1 cellular context compared by ENCODE assay signal in the genomic region with DNA sequence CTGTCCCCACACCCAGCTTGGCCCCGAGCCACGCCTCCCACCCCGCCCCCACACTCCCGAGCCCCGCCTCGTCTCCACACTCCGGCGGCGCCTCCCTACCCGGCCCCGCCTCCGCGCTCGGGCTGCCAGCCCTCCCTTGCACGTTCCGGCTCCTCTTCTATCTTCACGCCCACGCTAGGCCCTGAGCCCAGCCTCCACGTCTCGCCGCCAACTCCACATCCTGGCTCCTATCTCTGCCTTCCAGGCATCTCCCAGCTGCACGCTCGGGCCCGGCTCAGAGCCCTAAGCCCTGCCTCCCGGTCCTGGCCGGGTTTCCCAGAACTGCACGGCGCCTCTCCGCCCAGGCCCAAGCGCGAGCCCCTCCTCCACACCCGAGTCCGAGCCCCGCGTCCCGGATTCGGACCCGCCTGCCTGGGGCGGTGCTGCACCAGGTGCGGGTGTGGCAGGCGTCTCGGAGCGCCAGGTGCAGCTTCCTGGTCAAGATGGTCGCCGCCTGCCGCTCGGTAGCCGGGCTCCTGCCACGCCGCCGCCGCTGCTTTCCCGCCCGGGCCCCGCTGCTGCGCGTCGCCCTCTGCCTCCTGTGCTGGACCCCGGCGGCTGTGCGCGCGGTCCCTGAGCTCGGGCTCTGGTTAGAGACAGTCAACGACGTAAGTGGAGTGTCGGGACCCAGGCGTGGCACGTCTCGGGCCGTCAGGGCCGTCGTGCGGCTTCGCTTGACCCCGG.
A peak's percentile ranks its signal among the peaks of the same experiment; 100 is the strongest.
TF ChIP-seq lines count a peak whose summit lies in the region.

A gene with protein sequence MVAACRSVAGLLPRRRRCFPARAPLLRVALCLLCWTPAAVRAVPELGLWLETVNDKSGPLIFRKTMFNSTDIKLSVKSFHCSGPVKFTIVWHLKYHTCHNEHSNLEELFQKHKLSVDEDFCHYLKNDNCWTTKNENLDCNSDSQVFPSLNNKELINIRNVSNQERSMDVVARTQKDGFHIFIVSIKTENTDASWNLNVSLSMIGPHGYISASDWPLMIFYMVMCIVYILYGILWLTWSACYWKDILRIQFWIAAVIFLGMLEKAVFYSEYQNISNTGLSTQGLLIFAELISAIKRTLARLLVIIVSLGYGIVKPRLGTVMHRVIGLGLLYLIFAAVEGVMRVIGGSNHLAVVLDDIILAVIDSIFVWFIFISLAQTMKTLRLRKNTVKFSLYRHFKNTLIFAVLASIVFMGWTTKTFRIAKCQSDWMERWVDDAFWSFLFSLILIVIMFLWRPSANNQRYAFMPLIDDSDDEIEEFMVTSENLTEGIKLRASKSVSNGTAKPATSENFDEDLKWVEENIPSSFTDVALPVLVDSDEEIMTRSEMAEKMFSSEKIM (plus strand): TSS at position 160 of the 723 bp plus-strand sequence. CDS start 323 bp downstream, at position 483.

TF ChIP-seq in HepG2, 621 proteins besides CTCF, POLR2A, EP300 and RAD21 (continued from another document and continues in another):
- TF ChIP-seq, protein P1, sequence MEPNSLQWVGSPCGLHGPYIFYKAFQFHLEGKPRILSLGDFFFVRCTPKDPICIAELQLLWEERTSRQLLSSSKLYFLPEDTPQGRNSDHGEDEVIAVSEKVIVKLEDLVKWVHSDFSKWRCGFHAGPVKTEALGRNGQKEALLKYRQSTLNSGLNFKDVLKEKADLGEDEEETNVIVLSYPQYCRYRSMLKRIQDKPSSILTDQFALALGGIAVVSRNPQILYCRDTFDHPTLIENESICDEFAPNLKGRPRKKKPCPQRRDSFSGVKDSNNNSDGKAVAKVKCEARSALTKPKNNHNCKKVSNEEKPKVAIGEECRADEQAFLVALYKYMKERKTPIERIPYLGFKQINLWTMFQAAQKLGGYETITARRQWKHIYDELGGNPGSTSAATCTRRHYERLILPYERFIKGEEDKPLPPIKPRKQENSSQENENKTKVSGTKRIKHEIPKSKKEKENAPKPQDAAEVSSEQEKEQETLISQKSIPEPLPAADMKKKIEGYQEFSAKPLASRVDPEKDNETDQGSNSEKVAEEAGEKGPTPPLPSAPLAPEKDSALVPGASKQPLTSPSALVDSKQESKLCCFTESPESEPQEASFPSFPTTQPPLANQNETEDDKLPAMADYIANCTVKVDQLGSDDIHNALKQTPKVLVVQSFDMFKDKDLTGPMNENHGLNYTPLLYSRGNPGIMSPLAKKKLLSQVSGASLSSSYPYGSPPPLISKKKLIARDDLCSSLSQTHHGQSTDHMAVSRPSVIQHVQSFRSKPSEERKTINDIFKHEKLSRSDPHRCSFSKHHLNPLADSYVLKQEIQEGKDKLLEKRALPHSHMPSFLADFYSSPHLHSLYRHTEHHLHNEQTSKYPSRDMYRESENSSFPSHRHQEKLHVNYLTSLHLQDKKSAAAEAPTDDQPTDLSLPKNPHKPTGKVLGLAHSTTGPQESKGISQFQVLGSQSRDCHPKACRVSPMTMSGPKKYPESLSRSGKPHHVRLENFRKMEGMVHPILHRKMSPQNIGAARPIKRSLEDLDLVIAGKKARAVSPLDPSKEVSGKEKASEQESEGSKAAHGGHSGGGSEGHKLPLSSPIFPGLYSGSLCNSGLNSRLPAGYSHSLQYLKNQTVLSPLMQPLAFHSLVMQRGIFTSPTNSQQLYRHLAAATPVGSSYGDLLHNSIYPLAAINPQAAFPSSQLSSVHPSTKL (CRISPR knock-in tag; IDR thresholded peaks at IDR 0.05) = peak; percentile 56; the same call in 1 of the 2 replicates
- TF ChIP-seq, protein P2, sequence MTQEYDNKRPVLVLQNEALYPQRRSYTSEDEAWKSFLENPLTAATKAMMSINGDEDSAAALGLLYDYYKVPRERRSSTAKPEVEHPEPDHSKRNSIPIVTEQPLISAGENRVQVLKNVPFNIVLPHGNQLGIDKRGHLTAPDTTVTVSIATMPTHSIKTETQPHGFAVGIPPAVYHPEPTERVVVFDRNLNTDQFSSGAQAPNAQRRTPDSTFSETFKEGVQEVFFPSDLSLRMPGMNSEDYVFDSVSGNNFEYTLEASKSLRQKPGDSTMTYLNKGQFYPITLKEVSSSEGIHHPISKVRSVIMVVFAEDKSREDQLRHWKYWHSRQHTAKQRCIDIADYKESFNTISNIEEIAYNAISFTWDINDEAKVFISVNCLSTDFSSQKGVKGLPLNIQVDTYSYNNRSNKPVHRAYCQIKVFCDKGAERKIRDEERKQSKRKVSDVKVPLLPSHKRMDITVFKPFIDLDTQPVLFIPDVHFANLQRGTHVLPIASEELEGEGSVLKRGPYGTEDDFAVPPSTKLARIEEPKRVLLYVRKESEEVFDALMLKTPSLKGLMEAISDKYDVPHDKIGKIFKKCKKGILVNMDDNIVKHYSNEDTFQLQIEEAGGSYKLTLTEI (CRISPR knock-in tag; conservative IDR thresholded peaks at IDR 0.05) = no peak
- TF ChIP-seq ZNF564 (CRISPR knock-in tag; IDR thresholded peaks at IDR 0.05) (peak; percentile 81), ZNF234 (CRISPR knock-in tag; conservative IDR thresholded peaks at IDR 0.05) (0 out of 2 replicates have a peak, but pooled peaks have one; percentile 24), ZNF274 (CRISPR knock-in tag; IDR thresholded peaks at IDR 0.05) (peak; percentile 59; the same call in 1 of the 2 replicates), ZNF782 (CRISPR knock-in tag; IDR thresholded peaks at IDR 0.05; ENCODE audit: borderline replicate concordance) (peak; percentile 80; the same call in 1 of the 2 replicates), ZSCAN21 (CRISPR knock-in tag; IDR thresholded peaks at IDR 0.05; ENCODE audit: borderline replicate concordance) (peak; percentile 26; the same call in 1 of the 2 replicates), ZNF562 (CRISPR knock-in tag; IDR thresholded peaks at IDR 0.05; ENCODE audit: borderline replicate concordance) (no peak), ZFAT (CRISPR knock-in tag; conservative IDR thresholded peaks at IDR 0.05) (0 out of 2 replicates have a peak, but pooled peaks have one; percentile 31), SIX1 (CRISPR knock-in tag; IDR thresholded peaks at IDR 0.05; ENCODE audit: borderline replicate concordance) (peak; percentile 48; the same call in 1 of the 2 replicates), FOXO1 (CRISPR knock-in tag; IDR thresholded peaks at IDR 0.05) (no peak), ZNF550 (CRISPR knock-in tag; IDR thresholded peaks at IDR 0.05; ENCODE audit: borderline replicate concordance) (no peak), TOE1 (CRISPR knock-in tag; IDR thresholded peaks at IDR 0.05) (0 out of 2 replicates have a peak, but pooled peaks have one; percentile 35), KMT2B (CRISPR knock-in tag; IDR thresholded peaks at IDR 0.05) (no peak; the same call in 1 of the 2 replicates), NR2C2 (CRISPR knock-in tag; IDR thresholded peaks at IDR 0.05; ENCODE audit: borderline replicate concordance) (0 out of 2 replicates have a peak, but pooled peaks have one; percentile 41), ZSCAN25 (CRISPR knock-in tag; IDR thresholded peaks at IDR 0.05) (peak; percentile 54; the same call in 1 of the 2 replicates), MTA1 (CRISPR knock-in tag; IDR thresholded peaks at IDR 0.05; ENCODE audit: borderline replicate concordance) (peak; percentile 95), SATB2 (CRISPR knock-in tag; IDR thresholded peaks at IDR 0.05) (0 out of 2 replicates have a peak, but pooled peaks have one; percentile 39), ZFP36L2 (CRISPR knock-in tag; IDR thresholded peaks at IDR 0.05) (no peak; the same call in 1 of the 2 replicates), RBAK (CRISPR knock-in tag; IDR thresholded peaks at IDR 0.05) (0 out of 2 replicates have a peak, but pooled peaks have one; percentile 60), ZSCAN20 (CRISPR knock-in tag; IDR thresholded peaks at IDR 0.05; ENCODE audit: borderline replicate concordance) (peak; percentile 47; the same call in 1 of the 2 replicates), FOXA1 (IDR thresholded peaks at IDR 0.05) (no peak), FOXA1 (CRISPR knock-in tag; IDR thresholded peaks at IDR 0.05) (no peak; the same call in 1 of the 2 replicates), HNRNPK (IDR thresholded peaks at IDR 0.05; ENCODE audit: low read depth, low read length, poor library complexity, severe bottlenecking) (peak; percentile 57), ZBTB21 (CRISPR knock-in tag; IDR thresholded peaks at IDR 0.05) (0 out of 2 replicates have a peak, but pooled peaks have one; percentile 22), LCORL (IDR thresholded peaks at IDR 0.05) (no peak), LCORL (CRISPR knock-in tag; IDR thresholded peaks at IDR 0.05) (peak; percentile 78; the same call in 1 of the 2 replicates)
- TF ChIP-seq, protein P3, sequence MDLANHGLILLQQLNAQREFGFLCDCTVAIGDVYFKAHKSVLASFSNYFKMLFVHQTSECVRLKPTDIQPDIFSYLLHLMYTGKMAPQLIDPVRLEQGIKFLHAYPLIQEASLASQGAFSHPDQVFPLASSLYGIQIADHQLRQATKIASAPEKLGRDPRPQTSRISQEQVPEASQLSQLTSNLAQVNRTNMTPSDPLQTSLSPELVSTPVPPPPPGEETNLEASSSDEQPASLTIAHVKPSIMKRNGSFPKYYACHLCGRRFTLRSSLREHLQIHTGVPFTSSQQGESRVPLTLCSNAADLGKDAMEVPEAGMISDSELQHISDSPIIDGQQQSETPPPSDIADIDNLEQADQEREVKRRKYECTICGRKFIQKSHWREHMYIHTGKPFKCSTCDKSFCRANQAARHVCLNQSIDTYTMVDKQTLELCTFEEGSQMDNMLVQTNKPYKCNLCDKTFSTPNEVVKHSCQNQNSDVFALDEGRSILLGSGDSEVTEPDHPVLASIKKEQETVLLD (CRISPR knock-in tag; IDR thresholded peaks at IDR 0.05; ENCODE audit: low read depth) = no peak
- TF ChIP-seq, protein P4, sequence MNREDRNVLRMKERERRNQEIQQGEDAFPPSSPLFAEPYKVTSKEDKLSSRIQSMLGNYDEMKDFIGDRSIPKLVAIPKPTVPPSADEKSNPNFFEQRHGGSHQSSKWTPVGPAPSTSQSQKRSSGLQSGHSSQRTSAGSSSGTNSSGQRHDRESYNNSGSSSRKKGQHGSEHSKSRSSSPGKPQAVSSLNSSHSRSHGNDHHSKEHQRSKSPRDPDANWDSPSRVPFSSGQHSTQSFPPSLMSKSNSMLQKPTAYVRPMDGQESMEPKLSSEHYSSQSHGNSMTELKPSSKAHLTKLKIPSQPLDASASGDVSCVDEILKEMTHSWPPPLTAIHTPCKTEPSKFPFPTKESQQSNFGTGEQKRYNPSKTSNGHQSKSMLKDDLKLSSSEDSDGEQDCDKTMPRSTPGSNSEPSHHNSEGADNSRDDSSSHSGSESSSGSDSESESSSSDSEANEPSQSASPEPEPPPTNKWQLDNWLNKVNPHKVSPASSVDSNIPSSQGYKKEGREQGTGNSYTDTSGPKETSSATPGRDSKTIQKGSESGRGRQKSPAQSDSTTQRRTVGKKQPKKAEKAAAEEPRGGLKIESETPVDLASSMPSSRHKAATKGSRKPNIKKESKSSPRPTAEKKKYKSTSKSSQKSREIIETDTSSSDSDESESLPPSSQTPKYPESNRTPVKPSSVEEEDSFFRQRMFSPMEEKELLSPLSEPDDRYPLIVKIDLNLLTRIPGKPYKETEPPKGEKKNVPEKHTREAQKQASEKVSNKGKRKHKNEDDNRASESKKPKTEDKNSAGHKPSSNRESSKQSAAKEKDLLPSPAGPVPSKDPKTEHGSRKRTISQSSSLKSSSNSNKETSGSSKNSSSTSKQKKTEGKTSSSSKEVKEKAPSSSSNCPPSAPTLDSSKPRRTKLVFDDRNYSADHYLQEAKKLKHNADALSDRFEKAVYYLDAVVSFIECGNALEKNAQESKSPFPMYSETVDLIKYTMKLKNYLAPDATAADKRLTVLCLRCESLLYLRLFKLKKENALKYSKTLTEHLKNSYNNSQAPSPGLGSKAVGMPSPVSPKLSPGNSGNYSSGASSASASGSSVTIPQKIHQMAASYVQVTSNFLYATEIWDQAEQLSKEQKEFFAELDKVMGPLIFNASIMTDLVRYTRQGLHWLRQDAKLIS (CRISPR knock-in tag; IDR thresholded peaks at IDR 0.05) = no peak
- TF ChIP-seq, protein P5, sequence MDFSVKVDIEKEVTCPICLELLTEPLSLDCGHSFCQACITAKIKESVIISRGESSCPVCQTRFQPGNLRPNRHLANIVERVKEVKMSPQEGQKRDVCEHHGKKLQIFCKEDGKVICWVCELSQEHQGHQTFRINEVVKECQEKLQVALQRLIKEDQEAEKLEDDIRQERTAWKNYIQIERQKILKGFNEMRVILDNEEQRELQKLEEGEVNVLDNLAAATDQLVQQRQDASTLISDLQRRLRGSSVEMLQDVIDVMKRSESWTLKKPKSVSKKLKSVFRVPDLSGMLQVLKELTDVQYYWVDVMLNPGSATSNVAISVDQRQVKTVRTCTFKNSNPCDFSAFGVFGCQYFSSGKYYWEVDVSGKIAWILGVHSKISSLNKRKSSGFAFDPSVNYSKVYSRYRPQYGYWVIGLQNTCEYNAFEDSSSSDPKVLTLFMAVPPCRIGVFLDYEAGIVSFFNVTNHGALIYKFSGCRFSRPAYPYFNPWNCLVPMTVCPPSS (IDR thresholded peaks at IDR 0.05) = no peak
- TF ChIP-seq, protein P6, sequence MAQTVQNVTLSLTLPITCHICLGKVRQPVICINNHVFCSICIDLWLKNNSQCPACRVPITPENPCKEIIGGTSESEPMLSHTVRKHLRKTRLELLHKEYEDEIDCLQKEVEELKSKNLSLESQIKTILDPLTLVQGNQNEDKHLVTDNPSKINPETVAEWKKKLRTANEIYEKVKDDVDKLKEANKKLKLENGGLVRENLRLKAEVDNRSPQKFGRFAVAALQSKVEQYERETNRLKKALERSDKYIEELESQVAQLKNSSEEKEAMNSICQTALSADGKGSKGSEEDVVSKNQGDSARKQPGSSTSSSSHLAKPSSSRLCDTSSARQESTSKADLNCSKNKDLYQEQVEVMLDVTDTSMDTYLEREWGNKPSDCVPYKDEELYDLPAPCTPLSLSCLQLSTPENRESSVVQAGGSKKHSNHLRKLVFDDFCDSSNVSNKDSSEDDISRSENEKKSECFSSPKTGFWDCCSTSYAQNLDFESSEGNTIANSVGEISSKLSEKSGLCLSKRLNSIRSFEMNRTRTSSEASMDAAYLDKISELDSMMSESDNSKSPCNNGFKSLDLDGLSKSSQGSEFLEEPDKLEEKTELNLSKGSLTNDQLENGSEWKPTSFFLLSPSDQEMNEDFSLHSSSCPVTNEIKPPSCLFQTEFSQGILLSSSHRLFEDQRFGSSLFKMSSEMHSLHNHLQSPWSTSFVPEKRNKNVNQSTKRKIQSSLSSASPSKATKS (CRISPR knock-in tag; IDR thresholded peaks at IDR 0.05) = no peak
- TF ChIP-seq, protein P7, sequence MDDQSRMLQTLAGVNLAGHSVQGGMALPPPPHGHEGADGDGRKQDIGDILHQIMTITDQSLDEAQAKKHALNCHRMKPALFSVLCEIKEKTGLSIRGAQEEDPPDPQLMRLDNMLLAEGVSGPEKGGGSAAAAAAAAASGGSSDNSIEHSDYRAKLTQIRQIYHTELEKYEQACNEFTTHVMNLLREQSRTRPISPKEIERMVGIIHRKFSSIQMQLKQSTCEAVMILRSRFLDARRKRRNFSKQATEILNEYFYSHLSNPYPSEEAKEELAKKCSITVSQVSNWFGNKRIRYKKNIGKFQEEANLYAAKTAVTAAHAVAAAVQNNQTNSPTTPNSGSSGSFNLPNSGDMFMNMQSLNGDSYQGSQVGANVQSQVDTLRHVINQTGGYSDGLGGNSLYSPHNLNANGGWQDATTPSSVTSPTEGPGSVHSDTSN (CRISPR knock-in tag; IDR thresholded peaks at IDR 0.05; ENCODE audit: borderline replicate concordance) = 0 out of 2 replicates have a peak, but pooled peaks have one; percentile 77
- TF ChIP-seq, protein P8, sequence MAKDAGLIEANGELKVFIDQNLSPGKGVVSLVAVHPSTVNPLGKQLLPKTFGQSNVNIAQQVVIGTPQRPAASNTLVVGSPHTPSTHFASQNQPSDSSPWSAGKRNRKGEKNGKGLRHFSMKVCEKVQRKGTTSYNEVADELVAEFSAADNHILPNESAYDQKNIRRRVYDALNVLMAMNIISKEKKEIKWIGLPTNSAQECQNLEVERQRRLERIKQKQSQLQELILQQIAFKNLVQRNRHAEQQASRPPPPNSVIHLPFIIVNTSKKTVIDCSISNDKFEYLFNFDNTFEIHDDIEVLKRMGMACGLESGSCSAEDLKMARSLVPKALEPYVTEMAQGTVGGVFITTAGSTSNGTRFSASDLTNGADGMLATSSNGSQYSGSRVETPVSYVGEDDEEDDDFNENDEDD (CRISPR knock-in tag; IDR thresholded peaks at IDR 0.05; ENCODE audit: borderline replicate concordance) = peak; percentile 22; the same call in 1 of the 2 replicates
